In genomic region chr2:168749264-168749663, GRCh38 we compare ENCODE assay signal across 28 cellular contexts. TPM values are rescaled to one million over a fixed set of nuclear protein-coding genes. Genes with fewer than 3 reads are reported as not detected.
DNase-seq lines count a peak whose midpoint lies in the region; ATAC-seq, FAIRE-seq and TF ChIP-seq lines count a peak whose summit lies in the region.
"Had no signal": no experiment of that assay in that cellular context is flagged by ENCODE, and none has a peak within 500 bp of the region (broad histone marks: within the 10 kb centered on the region; RNA-seq: fewer than 3 reads in every experiment).

No MANE protein-coding gene starts in this region.

- H4K5ac ChIP-seq in H1 (ENCODE audit: insufficient read length, low read depth, low read length), result no peak overlapping the region

- H3K4me3 ChIP-seq in H1 (ENCODE audit: extremely low read depth in 1 of 4, insufficient read depth in 2 of 4, low read depth in 3 of 4, low read length in 4 of 4) (no peak overlapping the region), neural progenitor cell (no peak overlapping the region)
- H3K4me3 ChIP-seq in naive thymus-derived CD4-positive, alpha-beta T cell (ENCODE audit: low read length), result no peak overlapping the region
- H3K4me3 ChIP-seq: A549, heart left ventricle, right atrium auricular region, tibial nerve had no signal

- no peak overlapping the region for H3K23ac ChIP-seq in H1 (ENCODE audit: insufficient read length)

- TF ChIP-seq RAD21 in H1 (IDR thresholded peaks at IDR 0.05 in 1 of 2, conservative IDR thresholded peaks at IDR 0.05 in 1 of 2; ENCODE audit: low read depth in 2 of 2, low read length in 2 of 2), result no peak

- H3K79me2 ChIP-seq in H1 (ENCODE audit: control insufficient read depth in 1 of 2, insufficient read depth in 2 of 2, low read length in 2 of 2), result no peaks in the 10 kb centered on the region
- H3K79me2 ChIP-seq in neural progenitor cell (ENCODE audit: low read depth), result no peaks in the 10 kb centered on the region
- H3K79me2 ChIP-seq: parathyroid adenoma had no signal

- no peaks in the 10 kb centered on the region for H3K9me3 ChIP-seq in H1 (ENCODE audit: insufficient read depth in 2 of 2, low read depth in 1 of 2, low read length in 1 of 2)
- no peaks in the 10 kb centered on the region for H3K9me3 ChIP-seq in naive thymus-derived CD4-positive, alpha-beta T cell (ENCODE audit: control insufficient read depth in 2 of 3, low read length in 3 of 3)
- no peaks in the 10 kb centered on the region for H3K9me3 ChIP-seq in neural progenitor cell (ENCODE audit: low read depth)
- H3K9me3 ChIP-seq: A549, heart left ventricle, right atrium auricular region, tibial nerve had no signal

- H3K27me3 Mint-ChIP-seq in activated CD4-positive, alpha-beta T cell treated with anti-CD3 and anti-CD28 coated beads for 36 hours, result no peaks in the 10 kb centered on the region
- no peaks in the 10 kb centered on the region for H3K27me3 Mint-ChIP-seq in naive thymus-derived CD4-positive, alpha-beta T cell
- no peaks in the 10 kb centered on the region for H3K27me3 Mint-ChIP-seq in neural progenitor cell (ENCODE audit: insufficient read depth, low read depth)
- H3K27me3 Mint-ChIP-seq: activated CD8-positive, alpha-beta memory T cell treated with anti-CD3 and anti-CD28 coated beads, Interleukin-2, amount 10 ng/mL, durations not matched to agents 7 days and 5 days had no signal

- H2BK15ac ChIP-seq in H1 (ENCODE audit: low read length), result no peak overlapping the region

- H2BK12ac ChIP-seq in H1 (ENCODE audit: low read depth, low read length), result no peak overlapping the region

- TF ChIP-seq CTCF in H1 (IDR thresholded peaks at IDR 0.05; ENCODE audit: control extremely low read depth in 1 of 3, insufficient read depth in 1 of 3, low read depth in 1 of 3, low read length in 3 of 3) (no peak), neural progenitor cell (IDR thresholded peaks at IDR 0.05) (no peak)

- CTCF ChIA-PET in activated CD4-positive, alpha-beta T cell treated with anti-CD3 and anti-CD28 coated beads for 36 hours (lab: Charles Lee), result no interaction called here
- CTCF ChIA-PET in H1 (lab: Charles Lee; ENCODE audit: partially characterized antibody), result interaction anchor here (1.2 to 2.1 kb wide), 6 partner anchors 9 to 402 kb away, joined by 3 to 12 read pairs (median 6); no protein-coding TSS in a partner anchor
- CTCF ChIA-PET in naive thymus-derived CD4-positive, alpha-beta T cell (lab: Charles Lee), result no interaction called here

- no peak overlapping the region for H3K56ac ChIP-seq in H1 (replicated peaks; ENCODE audit: insufficient read length, low read depth, low read length)

- H3K36me3 ChIP-seq in H1 (ENCODE audit: control insufficient read depth in 2 of 4, insufficient read depth in 4 of 4, low read length in 3 of 4), result no peaks in the 10 kb centered on the region
- H3K36me3 ChIP-seq in naive thymus-derived CD4-positive, alpha-beta T cell (ENCODE audit: control insufficient read depth in 2 of 3, insufficient read depth in 3 of 3, low read length in 3 of 3), result no peaks in the 10 kb centered on the region
- H3K36me3 ChIP-seq in neural progenitor cell, result no peaks in the 10 kb centered on the region
- H3K36me3 ChIP-seq: heart left ventricle, right atrium auricular region, tibial nerve had no signal

- H2BK20ac ChIP-seq in H1 (ENCODE audit: low read length), result no peak overlapping the region

- no peaks in the 10 kb centered on the region for H3K79me1 ChIP-seq in H1 (ENCODE audit: low read depth, low read length)

- in situ Hi-C loops in KBM-7 (cut with MboI; ENCODE audit: low pct_unique_long_range_greater_than_20kb, low sequenced_read_pairs), result no loop called here

- no peak for DNase-seq in activated CD4-positive, alpha-beta T cell treated with anti-CD3 and anti-CD28 coated beads for 36 hours
- DNase-seq in activated CD4-positive, alpha-beta T cell treated with anti-CD3 and anti-CD28 coated beads for 48 hours, result no peak
- DNase-seq in KBM-7 (peak; percentile 19), H1 (ENCODE audit: low read depth in 1 of 2, low spot score in 2 of 2) (no peak), RPMI8226 (no peak), neural progenitor cell (ENCODE audit: low spot score) (no peak)
- no peak for DNase-seq in naive thymus-derived CD4-positive, alpha-beta T cell
- DNase-seq: activated CD8-positive, alpha-beta memory T cell treated with anti-CD3 and anti-CD28 coated beads, Interleukin-2, amount 10 ng/mL, durations not matched to agents 7 days and 5 days; activated naive CD4-positive, alpha-beta T cell treated with anti-CD3 and anti-CD28 coated beads for 36 hours; effector CD4-positive, alpha-beta T cell; HCEC 1CT; heart left ventricle; NCI-H1417; NCI-H2029 treated with DMSO at 0.1 percent for 48 hours; NCI-H446; stimulated activated CD4-positive, alpha-beta T cell treated with anti-CD3 and anti-CD28 coated beads, Interleukin-2, amount 100 ng/mL, for 24 hours; T-helper 9 cell had no signal

- peaks cover 0 to 5% (median 3%) of the 10 kb centered on the region in 4 experiments; a peak in 3 of 7 replicates for H3K4me1 ChIP-seq in H1 (replicated peaks in 1 of 4; ENCODE audit: control insufficient read depth in 3 of 4, insufficient read depth in 4 of 4, low read length in 3 of 4)
- H3K4me1 ChIP-seq in naive thymus-derived CD4-positive, alpha-beta T cell (ENCODE audit: control insufficient read depth in 2 of 2, insufficient read depth in 2 of 2, low read length in 2 of 2), result peaks cover 28 to 54% of the 10 kb centered on the region in 2 donors
- H3K4me1 ChIP-seq in neural progenitor cell, result no peaks in the 10 kb centered on the region
- H3K4me1 ChIP-seq: A549 had no signal

- TF ChIP-seq POLR2A in H1 (IDR thresholded peaks at IDR 0.05; ENCODE audit: control extremely low read depth in 1 of 2, low read depth in 2 of 2, low read length in 2 of 2), result no peak

- no peak for ATAC-seq in activated CD4-positive, alpha-beta T cell treated with anti-CD3 and anti-CD28 coated beads for 36 hours
- no peak for ATAC-seq in naive thymus-derived CD4-positive, alpha-beta T cell
- ATAC-seq in GM18867 (IDR thresholded peaks at IDR 0.05; ENCODE audit: unreplicated experiment), result no peak
- ATAC-seq: A549; activated CD8-positive, alpha-beta memory T cell treated with anti-CD3 and anti-CD28 coated beads, Interleukin-2, amount 10 ng/mL, durations not matched to agents 7 days and 5 days; heart left ventricle; left lobe of liver had no signal

- H4K8ac ChIP-seq in H1 (ENCODE audit: extremely low read depth, insufficient read depth, low read length), result no peak overlapping the region

- no peak overlapping the region for H3K27ac ChIP-seq in H1 (ENCODE audit: low read depth, low read length)
- no peak overlapping the region for H3K27ac ChIP-seq in naive thymus-derived CD4-positive, alpha-beta T cell (ENCODE audit: low read depth, low read length)
- H3K27ac ChIP-seq in neural progenitor cell, result no peak overlapping the region
- H3K27ac ChIP-seq: A549, heart left ventricle, KMS-11, parathyroid adenoma, right atrium auricular region, tibial nerve, VCaP had no signal

- H2AK5ac ChIP-seq in H1 (ENCODE audit: low read depth, low read length), result no peak overlapping the region

- H4K20me1 ChIP-seq in H1 (replicated peaks in 1 of 2; ENCODE audit: control insufficient read depth in 1 of 2, insufficient read depth in 2 of 2, low read length in 2 of 2) (no peaks in the 10 kb centered on the region), neural progenitor cell (ENCODE audit: low read depth) (no peaks in the 10 kb centered on the region)

- intact Hi-C loops in activated CD4-positive, alpha-beta T cell treated with anti-CD3 and anti-CD28 coated beads for 36 hours (cut with DNase I, micrococcal nuclease), result no loop called here
- intact Hi-C loops in naive thymus-derived CD4-positive, alpha-beta T cell (cut with micrococcal nuclease), result no loop called here

- no peak overlapping the region for H3K18ac ChIP-seq in H1 (ENCODE audit: extremely low read depth, low read length)

- H3K4me3 Mint-ChIP-seq in activated CD4-positive, alpha-beta T cell treated with anti-CD3 and anti-CD28 coated beads for 36 hours, result no peak overlapping the region
- H3K4me3 Mint-ChIP-seq in naive thymus-derived CD4-positive, alpha-beta T cell, result peak overlapping the region in 8 of 10 donors; percentile 7 to 65 (median 56)
- H3K4me3 Mint-ChIP-seq in neural progenitor cell, result no peak overlapping the region
- H3K4me3 Mint-ChIP-seq: activated CD8-positive, alpha-beta memory T cell treated with anti-CD3 and anti-CD28 coated beads, Interleukin-2, amount 10 ng/mL, durations not matched to agents 7 days and 5 days; activated naive CD4-positive, alpha-beta T cell treated with anti-CD3 and anti-CD28 coated beads for 36 hours; neural crest cell had no signal

- H2AFZ ChIP-seq in H1 (ENCODE audit: low read length) (no peak overlapping the region), neural progenitor cell (replicated peaks) (no peak overlapping the region)
- H2AFZ ChIP-seq: parathyroid adenoma had no signal

- H3F3A ChIP-seq in neural progenitor cell (ENCODE audit: low read depth), result no peaks in the 10 kb centered on the region

- H3K4me2 ChIP-seq in H1 (ENCODE audit: insufficient read depth in 1 of 2, low read depth in 2 of 2, low read length in 2 of 2), result no peak overlapping the region
- H3K4me2 ChIP-seq in neural progenitor cell, result no peak overlapping the region
- H3K4me2 ChIP-seq: A549, KMS-11 had no signal

- 83% methylated on average over 6 of the region's 6 CpGs; no CpG with 5 or more reads in 1 of the 2 experiments for WGBS in H1 (ENCODE audit: extremely low coverage in 1 of 2, insufficient coverage in 1 of 2, insufficient read length in 1 of 2, insufficient replicate concordance in 2 of 2, low coverage in 1 of 2, low lambda C conversion rate in 2 of 2, missing lambda C conversion rate in 1 of 2), 2 experiments

- H3K9me3 Mint-ChIP-seq in activated CD4-positive, alpha-beta T cell treated with anti-CD3 and anti-CD28 coated beads for 36 hours (ENCODE audit: low read depth), result no peaks in the 10 kb centered on the region
- peaks cover 0 to 6% (median 0%) of the 10 kb centered on the region in 11 donors for H3K9me3 Mint-ChIP-seq in naive thymus-derived CD4-positive, alpha-beta T cell
- H3K9me3 Mint-ChIP-seq in neural progenitor cell, result no peaks in the 10 kb centered on the region
- H3K9me3 Mint-ChIP-seq: activated naive CD4-positive, alpha-beta T cell treated with anti-CD3 and anti-CD28 coated beads for 36 hours; neural crest cell had no signal

- no peak overlapping the region for H3K14ac ChIP-seq in H1 (ENCODE audit: insufficient read length)

- no peaks in the 10 kb centered on the region for H3K23me2 ChIP-seq in H1 (ENCODE audit: low read depth, low read length)

- H3K9ac ChIP-seq in H1 (replicated peaks in 1 of 4; ENCODE audit: extremely low read depth in 1 of 4, low read depth in 3 of 4, low read length in 3 of 4) (no peak overlapping the region), neural progenitor cell (no peak overlapping the region)
- H3K9ac ChIP-seq: KMS-11, parathyroid adenoma had no signal

- no peak for TF ChIP-seq EP300 in H1 (IDR thresholded peaks at IDR 0.05; ENCODE audit: borderline replicate concordance in 1 of 2, low read depth in 2 of 2, low read length in 2 of 2)

- H3K27ac Mint-ChIP-seq in activated CD4-positive, alpha-beta T cell treated with anti-CD3 and anti-CD28 coated beads for 36 hours, result peak overlapping the region; percentile 68
- peak overlapping the region in 8 of 9 donors; percentile 65 to 92 (median 84) for H3K27ac Mint-ChIP-seq in naive thymus-derived CD4-positive, alpha-beta T cell
- H3K27ac Mint-ChIP-seq in neural progenitor cell, result no peak overlapping the region
- H3K27ac Mint-ChIP-seq: activated CD8-positive, alpha-beta memory T cell treated with anti-CD3 and anti-CD28 coated beads, Interleukin-2, amount 10 ng/mL, durations not matched to agents 7 days and 5 days; activated naive CD4-positive, alpha-beta T cell treated with anti-CD3 and anti-CD28 coated beads for 36 hours had no signal

- peaks cover 10% of the 10 kb centered on the region for H3K36me3 Mint-ChIP-seq in activated CD4-positive, alpha-beta T cell treated with anti-CD3 and anti-CD28 coated beads for 36 hours (ENCODE audit: low read depth)
- peaks cover 0 to 32% (median 18%) of the 10 kb centered on the region in 5 donors for H3K36me3 Mint-ChIP-seq in naive thymus-derived CD4-positive, alpha-beta T cell
- H3K36me3 Mint-ChIP-seq in neural progenitor cell, result no peaks in the 10 kb centered on the region
- H3K36me3 Mint-ChIP-seq: activated CD8-positive, alpha-beta memory T cell treated with anti-CD3 and anti-CD28 coated beads, Interleukin-2, amount 10 ng/mL, durations not matched to agents 7 days and 5 days had no signal

- no peak overlapping the region for H2BK120ac ChIP-seq in H1 (replicated peaks; ENCODE audit: low read depth, low read length)

- H3K4ac ChIP-seq in H1 (replicated peaks; ENCODE audit: insufficient read length, low read depth, low read length), result no peak overlapping the region

- H3K4me1 Mint-ChIP-seq in activated CD4-positive, alpha-beta T cell treated with anti-CD3 and anti-CD28 coated beads for 36 hours, result peaks cover 58% of the 10 kb centered on the region
- peaks cover 32 to 83% (median 74%) of the 10 kb centered on the region in 7 donors for H3K4me1 Mint-ChIP-seq in naive thymus-derived CD4-positive, alpha-beta T cell
- peaks cover 3% of the 10 kb centered on the region for H3K4me1 Mint-ChIP-seq in neural progenitor cell

- peak overlapping the region; percentile 26; the same call in 1 of the 2 replicates for H2BK5ac ChIP-seq in H1 (ENCODE audit: low read depth, low read length)

- POLR2A ChIA-PET in activated CD4-positive, alpha-beta T cell treated with anti-CD3 and anti-CD28 coated beads for 36 hours (lab: Charles Lee), result interaction anchor here (0.7 kb wide), 1 partner anchor 25 kb away, joined by 3 read pairs; no protein-coding TSS in a partner anchor
- POLR2A ChIA-PET in H1 (lab: Charles Lee; ENCODE audit: partially characterized antibody), result no interaction called here
- POLR2A ChIA-PET in naive thymus-derived CD4-positive, alpha-beta T cell (lab: Charles Lee), result interaction anchor here (0.8 to 1.7 kb wide), 2 partner anchors 9 to 403 kb away, joined by 3 to 5 read pairs; no protein-coding TSS in a partner anchor

- FAIRE-seq in H1 (lab: Jason Lieb, UNC), result no peak
- FAIRE-seq: A549, bronchial epithelial cell, G401.6 had no signal

- H3K27me3 ChIP-seq in H1 (replicated peaks in 1 of 4; ENCODE audit: control insufficient read depth in 3 of 4, extremely low read depth in 1 of 4, insufficient read depth in 3 of 4, low read length in 3 of 4), result no peaks in the 10 kb centered on the region
- H3K27me3 ChIP-seq in naive thymus-derived CD4-positive, alpha-beta T cell (ENCODE audit: control insufficient read depth in 2 of 2, insufficient read depth in 2 of 2, low read length in 2 of 2), result no peaks in the 10 kb centered on the region
- H3K27me3 ChIP-seq in neural progenitor cell, result no peaks in the 10 kb centered on the region
- H3K27me3 ChIP-seq: heart left ventricle, right atrium auricular region, tibial nerve had no signal

- H4K91ac ChIP-seq in H1 (replicated peaks; ENCODE audit: insufficient read length, low read length), result no peak overlapping the region

RNA-seq across cellular contexts. Expression of gene NOSTRIN, which starts 53.2 kb away (rescaled TPM):
- total RNA-seq in activated CD4-positive, alpha-beta T cell treated with anti-CD3 and anti-CD28 coated beads for 36 hours, result not detected
- not detected in 2 replicates for total RNA-seq in H1 (2021; fragmentation: NEBNext Ultra II Directional; extraction: Animal tissue kit (Norgen Biotek cat#: 25700))
- polyA plus RNA-seq in H1 (2011; rRNA removed), result not detected in 2 replicates
- not detected for polyA plus RNA-seq in H1 (2011; cell fraction: cytosol; rRNA removed)
- polyA plus RNA-seq in H1 (2011; cell fraction: nucleus; rRNA removed), result not detected
- polyA plus RNA-seq in H1 (2012, experiment 1 of 2), result 0.88 to 2.0 TPM (median 1.3 TPM) in 4 replicates
- not detected for polyA plus RNA-seq in H1 (2012, experiment 2 of 2)
- polyA plus RNA-seq in H1 (2013, experiment 1 of 2), result not detected
- polyA plus RNA-seq in H1 (2013, experiment 2 of 2), result not detected
- not detected in 2 replicates for polyA minus RNA-seq in H1 (2011; rRNA and poly(A)+ RNA removed)
- polyA minus RNA-seq in H1 (2011; cell fraction: cytosol; rRNA and poly(A)+ RNA removed), result not detected
- not detected for polyA minus RNA-seq in H1 (2011; cell fraction: nucleus; rRNA and poly(A)+ RNA removed)
- total RNA-seq in naive thymus-derived CD4-positive, alpha-beta T cell, result under 1 TPM in 2 of 5 experiments, not detected in 3; 0.32 to 0.73 TPM
- not detected for polyA plus RNA-seq in naive thymus-derived CD4-positive, alpha-beta T cell
- total RNA-seq in neural progenitor cell (ENCODE audit: low replicate concordance), result not detected in 2 replicates
- total RNA-seq: activated CD8-positive, alpha-beta memory T cell treated with anti-CD3 and anti-CD28 coated beads, Interleukin-2, amount 10 ng/mL, durations not matched to agents 7 days and 5 days; activated naive CD4-positive, alpha-beta T cell treated with anti-CD3 and anti-CD28 coated beads for 36 hours; neural crest cell had no signal

Comparison
In these comparisons a context has a peak if more than half of its experiments do, and no peak if none do; other contexts are left out.
1. H3K4me3 Mint-ChIP-seq: peak in naive thymus-derived CD4-positive, alpha-beta T cell (8 of 10); none in activated CD4-positive, alpha-beta T cell treated with anti-CD3 and anti-CD28 coated beads for 36 hours (single experiment) and neural progenitor cell (single experiment).